34 cellular contexts compared by ENCODE assay signal in genomic region chr20:23408957-23409356, GRCh38. TPM values are rescaled to one million over a fixed set of nuclear protein-coding genes. Genes with fewer than 3 reads are reported as not detected.
"Had no signal": no experiment of that assay in that cellular context is flagged by ENCODE, and none has a peak within 500 bp of the region (broad histone marks: within the 10 kb centered on the region; RNA-seq: fewer than 3 reads in every experiment).

No MANE protein-coding gene starts in this region.

- DNase-seq: activated CD4-positive, alpha-beta T cell treated with anti-CD3 and anti-CD28 coated beads for 1 hour; activated CD4-positive, alpha-beta T cell treated with anti-CD3 and anti-CD28 coated beads, Interleukin-2, amount 50 U/mL, for 4 hours; activated CD8-positive, alpha-beta memory T cell treated with anti-CD3 and anti-CD28 coated beads, Interleukin-2, amount 50 U/mL, for 48 hours; activated gamma-delta T cell; activated naive CD4-positive, alpha-beta T cell treated with anti-CD3 and anti-CD28 coated beads, Interleukin-2, amount 50 U/mL, for 16 hours; activated naive CD8-positive, alpha-beta T cell treated with anti-CD3 and anti-CD28 coated beads, Interleukin-2, amount 50 U/mL, for 24 hours; activated T-cell treated with anti-CD3 and anti-CD28 coated beads, Interleukin-2, amount 50 U/mL, for 72 hours; anterior cingulate cortex; caudate nucleus; effector memory CD8-positive, alpha-beta T cell; glutamatergic neuron; immature natural killer cell; kidney glomerular epithelial cell; left ventricle myocardium inferior; mammary epithelial cell; nucleus accumbens; posterior cingulate gyrus; sigmoid colon; stimulated activated CD4-positive, alpha-beta T cell treated with anti-CD3 and anti-CD28 coated beads, Interleukin-15, amount 100 ng/mL, for 24 hours; stimulated activated CD4-positive, alpha-beta T cell treated with anti-CD3 and anti-CD28 coated beads, Interleukin-2, amount 100 ng/mL, for 48 hours; stimulated activated CD8-positive, alpha-beta memory T cell treated with anti-CD3 and anti-CD28 coated beads, Interleukin-4, amount 100 ng/mL, for 48 hours; stimulated activated naive CD4-positive, alpha-beta T cell; thyroid gland had no signal

- H3K27me3 Mint-ChIP-seq: activated naive CD8-positive, alpha-beta T cell treated with anti-CD3 and anti-CD28 coated beads, Interleukin-2, amount 50 U/mL, for 24 hours; effector memory CD8-positive, alpha-beta T cell had no signal

- H3K4me3 Mint-ChIP-seq: brain, immature natural killer cell had no signal

- H3K36me3 Mint-ChIP-seq: immature natural killer cell had no signal

- H3K9me3 Mint-ChIP-seq: activated naive CD8-positive, alpha-beta T cell treated with anti-CD3 and anti-CD28 coated beads, Interleukin-2, amount 50 U/mL, for 24 hours; activated T-cell treated with anti-CD3 and anti-CD28 coated beads, Interleukin-2, amount 50 U/mL, for 72 hours; brain; effector memory CD8-positive, alpha-beta T cell; immature natural killer cell had no signal

- ATAC-seq: activated naive CD8-positive, alpha-beta T cell treated with anti-CD3 and anti-CD28 coated beads, Interleukin-2, amount 50 U/mL, for 24 hours; effector memory CD8-positive, alpha-beta T cell had no signal

- H3K27ac Mint-ChIP-seq: brain had no signal

RNA-seq across cellular contexts. Expression of gene CSTL1, which starts 30.5 kb away (rescaled TPM):
- total RNA-seq: activated CD8-positive, alpha-beta memory T cell treated with anti-CD3 and anti-CD28 coated beads for 36 hours; activated T-cell treated with anti-CD3 and anti-CD28 coated beads, Interleukin-2, amount 50 U/mL, for 72 hours; dermis microvascular lymphatic vessel endothelial cell; esophagus muscularis mucosa; frontal cortex; hepatocyte; left ventricle myocardium inferior; mammary epithelial cell; renal cortical epithelial cell; sigmoid colon; smooth muscle cell; subcutaneous adipose tissue; T-helper 2 cell treated with Interferon-gamma antibody and Interleukin-4, amounts not matched to agents 100 ng/mL and 5 ng/mL, for 36 hours; thyroid gland; ureter had no signal

RNA-seq across cellular contexts. Expression of gene CST11, which starts 43.7 kb away (rescaled TPM):
- total RNA-seq: activated CD8-positive, alpha-beta memory T cell treated with anti-CD3 and anti-CD28 coated beads for 36 hours; activated T-cell treated with anti-CD3 and anti-CD28 coated beads, Interleukin-2, amount 50 U/mL, for 72 hours; dermis microvascular lymphatic vessel endothelial cell; esophagus muscularis mucosa; frontal cortex; hepatocyte; left ventricle myocardium inferior; mammary epithelial cell; renal cortical epithelial cell; sigmoid colon; smooth muscle cell; subcutaneous adipose tissue; T-helper 2 cell treated with Interferon-gamma antibody and Interleukin-4, amounts not matched to agents 100 ng/mL and 5 ng/mL, for 36 hours; thyroid gland; ureter had no signal
